Comparison of ENCODE assay signal across 9 cellular contexts in genomic region chr10:68334672-68335467, GRCh38. TPM values are rescaled to one million over a fixed set of nuclear protein-coding genes. Genes with fewer than 3 reads are reported as not detected.
A peak's percentile ranks its signal among the peaks of the same experiment; 100 is the strongest.
DNase-seq lines count a peak whose midpoint lies in the region; ATAC-seq and TF ChIP-seq lines count a peak whose summit lies in the region.
"Had no signal": no experiment of that assay in that cellular context is flagged by ENCODE, and none has a peak within 500 bp of the region (broad histone marks: within the 10 kb centered on the region; RNA-seq: fewer than 3 reads in every experiment).

No MANE protein-coding gene starts in this region.

- no peak overlapping the region for H4K8ac ChIP-seq in trophoblast cell (ENCODE audit: low read depth, low read length)

- H3K4me3 Mint-ChIP-seq in Calu3 (ENCODE audit: low read depth, unreplicated experiment) = peak overlapping the region; percentile 98

- H3K79me2 ChIP-seq in PC-3 (ENCODE audit: low read length) (peaks cover 87% of the 10 kb centered on the region), trophoblast cell (ENCODE audit: control insufficient read depth, insufficient read depth, low read length, poor library complexity) (peaks cover 22% of the 10 kb centered on the region)

- H3K4me1 ChIP-seq in PC-3 (ENCODE audit: insufficient read depth, low read length) (peaks cover 34% of the 10 kb centered on the region), trophoblast cell (ENCODE audit: control insufficient read depth in 1 of 2, insufficient read depth in 2 of 2, low read length in 2 of 2) (peaks cover 6 to 7% of the 10 kb centered on the region in 2 experiments)

- H3K23ac ChIP-seq in trophoblast cell (ENCODE audit: low read length) = no peak overlapping the region

- H3K4me1 Mint-ChIP-seq in Calu3 (ENCODE audit: low read depth, unreplicated experiment) = peaks cover 59% of the 10 kb centered on the region

- no peak for ATAC-seq in PC-3
- ATAC-seq in HG03469 (IDR thresholded peaks at IDR 0.05; ENCODE audit: unreplicated experiment) = no peak
- no peak for ATAC-seq in GM18907 (IDR thresholded peaks at IDR 0.05; ENCODE audit: unreplicated experiment)

- no TSS peak for BruUV-seq in Calu3 (replicated peaks; lab: Mats Ljungman, UMichigan)
- no TSS peak for BruUV-seq in PC-3 (replicated peaks; lab: Mats Ljungman, UMichigan)

- CTCF ChIA-PET in Calu3 (lab: Charles Lee) (interaction anchor here (0.6 to 1.0 kb wide), 2 partner anchors 23 to 67 kb away, joined by 3 read pairs; no protein-coding TSS in a partner anchor), PC-3 (lab: Charles Lee) (no interaction called here)

- DNase-seq in Calu3 (no peak), PC-3 (no peak), epithelial cell of esophagus (ENCODE audit: low read depth) (no peak), trophoblast cell (no peak), DMS153 (lab: John Stamatoyannopoulos, UW) (no peak), HT-29 (ENCODE audit: low spot score) (no peak)
- DNase-seq: NCI-H1694 had no signal

- peaks cover 71% of the 10 kb centered on the region for H4K20me1 ChIP-seq in PC-3 (ENCODE audit: low read length)

- no peak overlapping the region for H2BK120ac ChIP-seq in trophoblast cell (ENCODE audit: insufficient read depth, low read length, poor library complexity)

- WGBS in trophoblast cell (ENCODE audit: extremely low coverage, insufficient coverage, insufficient read length) = no CpG with 5 or more reads among the region's 8 CpGs

- H2BK12ac ChIP-seq in trophoblast cell (ENCODE audit: low read length) = no peak overlapping the region

- H2AFZ ChIP-seq in PC-3 (ENCODE audit: low read length) = no peak overlapping the region
- no peak overlapping the region for H2AFZ ChIP-seq in trophoblast cell (ENCODE audit: insufficient read depth, low read length, poor library complexity)

- H3K27me3 ChIP-seq in PC-3 (ENCODE audit: low read length) (no peaks in the 10 kb centered on the region), trophoblast cell (ENCODE audit: insufficient read depth, low read length) (no peaks in the 10 kb centered on the region)

- H4K12ac ChIP-seq in trophoblast cell (ENCODE audit: low read depth, low read length) = no peak overlapping the region

- TF ChIP-seq CTCF in Calu3 (IDR thresholded peaks at IDR 0.05; ENCODE audit: unreplicated experiment) (no peak), PC-3 (conservative IDR thresholded peaks at IDR 0.05; ENCODE audit: low read depth, low read length) (no peak), epithelial cell of esophagus (IDR thresholded peaks at IDR 0.05; ENCODE audit: insufficient read depth, low read depth, low read length, missing control alignments) (no peak)

- peak overlapping the region; percentile 81 for H3K4me2 ChIP-seq in PC-3 (ENCODE audit: low read length)
- peak overlapping the region; percentile 50 for H3K4me2 ChIP-seq in trophoblast cell (ENCODE audit: low read length)

- H3K9me3 Mint-ChIP-seq in Calu3 (ENCODE audit: low read depth, unreplicated experiment) = no peaks in the 10 kb centered on the region

- peak overlapping the region; percentile 77 for H3K4ac ChIP-seq in trophoblast cell (ENCODE audit: low read depth, low read length)

- H3K36me3 ChIP-seq in PC-3 (ENCODE audit: low read depth, low read length) = peaks cover 65% of the 10 kb centered on the region
- H3K36me3 ChIP-seq in trophoblast cell (ENCODE audit: control insufficient read depth in 1 of 2, insufficient read depth in 2 of 2, low read length in 2 of 2) = peaks cover 8 to 14% of the 10 kb centered on the region in 2 experiments

- no peaks in the 10 kb centered on the region for H3F3A ChIP-seq in PC-3 (ENCODE audit: low read length, unreplicated experiment)

- H2AK5ac ChIP-seq in trophoblast cell (ENCODE audit: low read length) = no peak overlapping the region

- H3K18ac ChIP-seq in trophoblast cell (ENCODE audit: low read length) = no peak overlapping the region

- peaks cover 18% of the 10 kb centered on the region for H3K79me1 ChIP-seq in trophoblast cell (ENCODE audit: low read length)

- no peak overlapping the region for H2BK5ac ChIP-seq in trophoblast cell (ENCODE audit: low read depth, low read length, poor library complexity)

- POLR2A ChIA-PET in PC-3 (lab: Charles Lee; ENCODE audit: unreplicated experiment) = no interaction called here

- peak overlapping the region; percentile 88 for H3K27ac Mint-ChIP-seq in Calu3 (ENCODE audit: unreplicated experiment)

- peaks cover 97% of the 10 kb centered on the region for H3K36me3 Mint-ChIP-seq in Calu3 (ENCODE audit: insufficient read depth, unreplicated experiment)

- intact Hi-C loops in Calu3 (cut with micrococcal nuclease; ENCODE audit: unreplicated experiment) = loop anchor here (2.0 to 10.0 kb wide), 2 partner anchors 14 to 450 kb away; partner anchors contain the start of gene SIRT1
- intact Hi-C loops in PC-3 (cut with micrococcal nuclease) = loop anchor here (5.0 to 10.0 kb wide), 5 partner anchors 248 to 567 kb away; partner anchors contain the start of genes CCAR1, DDX50 and SIRT1

- H3K27ac ChIP-seq in PC-3 (ENCODE audit: low read length) = no peak overlapping the region
- no peak overlapping the region for H3K27ac ChIP-seq in trophoblast cell (ENCODE audit: low read depth, low read length)

- peak overlapping the region; percentile 87 for H3K4me3 ChIP-seq in PC-3 (ENCODE audit: low read length)
- peak overlapping the region; percentile 90 for H3K4me3 ChIP-seq in epithelial cell of esophagus (ENCODE audit: low read length)
- no peak overlapping the region for H3K4me3 ChIP-seq in trophoblast cell (ENCODE audit: low read depth, low read length)

- no peaks in the 10 kb centered on the region for H3K9me2 ChIP-seq in PC-3 (replicated peaks; ENCODE audit: low read length)

- peak overlapping the region; percentile 96 for H3K9ac ChIP-seq in PC-3 (ENCODE audit: low read length)
- H3K9ac ChIP-seq in trophoblast cell (ENCODE audit: low read length) = no peak overlapping the region

- H3K14ac ChIP-seq in trophoblast cell (ENCODE audit: low read length) = no peak overlapping the region

- H3K9me3 ChIP-seq in PC-3 (ENCODE audit: low read length) (no peaks in the 10 kb centered on the region), trophoblast cell (ENCODE audit: insufficient read depth, low read depth, low read length) (no peaks in the 10 kb centered on the region)

- no peak overlapping the region for H4K91ac ChIP-seq in trophoblast cell (ENCODE audit: low read depth, low read length)

- H3K27me3 Mint-ChIP-seq in Calu3 (ENCODE audit: unreplicated experiment) = no peaks in the 10 kb centered on the region

RNA-seq across cellular contexts. Expression of gene PBLD, which starts 2.1 kb away (rescaled TPM):
- total RNA-seq in Calu3 (2022) (8.9 TPM in 2 replicates), PC-3 (2014; rRNA removed) (1.1 and 1.9 TPM in 2 replicates)
- polyA plus RNA-seq in trophoblast cell (2013) = 2.2 and 2.6 TPM in 2 replicates
- total RNA-seq in HT-29 (2014; rRNA removed; shearing (Covaris generic)) = 2.3 and 3.6 TPM in 2 replicates

RNA-seq across cellular contexts. Expression of gene HNRNPH3, which starts 3.0 kb away (rescaled TPM):
- 170 and 184 TPM in 2 replicates for total RNA-seq in Calu3 (2022)
- total RNA-seq in PC-3 (2014; rRNA removed) = 40.5 and 77.5 TPM in 2 replicates
- 169 and 182 TPM in 2 replicates for polyA plus RNA-seq in trophoblast cell (2013)
- 17.6 and 18.8 TPM in 2 replicates for total RNA-seq in HT-29 (2014; rRNA removed; shearing (Covaris generic))
